ENCODE assay signal across 1 cellular context in the genomic region with DNA sequence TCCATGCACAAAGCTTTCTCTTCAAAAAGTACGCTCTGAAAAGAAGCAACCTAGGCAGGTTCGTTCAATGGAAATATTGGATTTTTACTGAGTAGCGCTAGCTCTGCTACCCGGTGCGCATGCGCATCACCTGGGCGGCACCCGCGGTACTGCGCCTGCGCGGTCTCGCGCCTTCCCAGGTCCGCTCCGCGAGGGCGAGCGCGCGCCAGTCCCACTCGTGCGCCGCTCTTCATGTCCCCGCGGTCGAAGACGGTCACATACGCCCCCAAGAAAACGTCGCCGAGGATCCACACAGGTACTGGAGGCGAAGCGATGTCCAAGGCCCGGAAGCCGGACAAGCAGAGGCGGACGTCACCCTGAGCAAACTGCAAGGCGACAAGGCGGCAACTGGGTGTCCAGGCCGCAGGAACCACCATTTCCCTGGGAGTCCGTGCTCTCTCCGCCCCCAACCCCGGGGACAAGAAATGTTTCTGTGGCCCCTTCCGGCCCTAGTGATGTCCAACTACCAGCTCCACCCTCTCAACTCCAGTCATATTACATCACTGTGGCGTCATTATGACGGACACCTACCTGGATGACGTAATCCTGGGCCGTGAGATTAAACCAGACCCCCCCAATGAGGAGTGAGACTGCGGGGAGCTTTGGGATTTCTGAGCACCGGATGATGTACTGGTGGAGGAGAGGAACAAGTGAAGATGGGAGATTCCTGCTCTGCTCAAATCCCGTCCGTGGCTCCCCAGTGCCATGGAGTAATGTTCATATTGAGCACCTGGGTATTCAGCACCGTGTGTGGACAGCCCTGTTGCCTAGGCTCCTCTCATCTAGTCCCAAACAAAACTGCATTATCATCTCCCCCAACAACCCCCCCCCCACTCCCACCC.
A peak's percentile ranks its signal among the peaks of the same experiment; 100 is the strongest.
TF ChIP-seq lines count a peak whose summit lies in the region.

No MANE protein-coding gene starts in this region.

TF ChIP-seq in K562, 482 proteins besides CTCF, POLR2A, EP300 and RAD21 (continued from another document and continues in another):
- TF ChIP-seq, protein P1, sequence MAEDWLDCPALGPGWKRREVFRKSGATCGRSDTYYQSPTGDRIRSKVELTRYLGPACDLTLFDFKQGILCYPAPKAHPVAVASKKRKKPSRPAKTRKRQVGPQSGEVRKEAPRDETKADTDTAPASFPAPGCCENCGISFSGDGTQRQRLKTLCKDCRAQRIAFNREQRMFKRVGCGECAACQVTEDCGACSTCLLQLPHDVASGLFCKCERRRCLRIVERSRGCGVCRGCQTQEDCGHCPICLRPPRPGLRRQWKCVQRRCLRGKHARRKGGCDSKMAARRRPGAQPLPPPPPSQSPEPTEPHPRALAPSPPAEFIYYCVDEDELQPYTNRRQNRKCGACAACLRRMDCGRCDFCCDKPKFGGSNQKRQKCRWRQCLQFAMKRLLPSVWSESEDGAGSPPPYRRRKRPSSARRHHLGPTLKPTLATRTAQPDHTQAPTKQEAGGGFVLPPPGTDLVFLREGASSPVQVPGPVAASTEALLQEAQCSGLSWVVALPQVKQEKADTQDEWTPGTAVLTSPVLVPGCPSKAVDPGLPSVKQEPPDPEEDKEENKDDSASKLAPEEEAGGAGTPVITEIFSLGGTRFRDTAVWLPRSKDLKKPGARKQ (CRISPR knock-in tag; IDR thresholded peaks at IDR 0.05) = no peak
- TF ChIP-seq NFIX (CRISPR knock-in tag; IDR thresholded peaks at IDR 0.05; ENCODE audit: low read depth) (no peak), CREB3 (tag; conservative IDR thresholded peaks at IDR 0.05; ENCODE audit: low read depth) (0 out of 2 replicates have a peak, but pooled peaks have one; percentile 38), ZNF232 (CRISPR knock-in tag; IDR thresholded peaks at IDR 0.05) (peak; percentile 86), FOXP1 (CRISPR knock-in tag; IDR thresholded peaks at IDR 0.05) (peak; percentile 69; the same call in 1 of the 2 replicates), L3MBTL2 (IDR thresholded peaks at IDR 0.05) (peak; percentile 100), SAFB2 (IDR thresholded peaks at IDR 0.05; ENCODE audit: borderline replicate concordance, low read depth, low read length, severe bottlenecking) (no peak), ZNF146 (CRISPR knock-in tag; IDR thresholded peaks at IDR 0.05; ENCODE audit: unreplicated experiment) (no peak), SIN3B (IDR thresholded peaks at IDR 0.05; ENCODE audit: low read depth) (no peak; the same call in 1 of the 2 replicates), TGIF2 (CRISPR knock-in tag; IDR thresholded peaks at IDR 0.05) (no peak), ZNF57 (CRISPR knock-in tag; IDR thresholded peaks at IDR 0.05) (no peak), NCOA2 (IDR thresholded peaks at IDR 0.05; ENCODE audit: partially characterized antibody in 2 of 2) (no peak), ZNF384 (IDR thresholded peaks at IDR 0.05; ENCODE audit: low read depth, low read length) (no peak), ZSCAN29 (IDR thresholded peaks at IDR 0.05) (no peak), XRCC5 (IDR thresholded peaks at IDR 0.05; ENCODE audit: low read depth, low read length) (no peak), DMBX1 (CRISPR knock-in tag; IDR thresholded peaks at IDR 0.05; ENCODE audit: borderline replicate concordance) (peak; percentile 64), MNT (conservative IDR thresholded peaks at IDR 0.05) (peak in 1 of 2 experiments; percentile 44; a peak in 1 of 4 replicates), ZNF175 (CRISPR knock-in tag; IDR thresholded peaks at IDR 0.05; ENCODE audit: low read depth) (peak; percentile 71; the same call in 1 of the 2 replicates), GTF2B (IDR thresholded peaks at IDR 0.05; ENCODE audit: extremely low read depth, insufficient read length) (no peak), COPS2 (conservative IDR thresholded peaks at IDR 0.05) (no peak), CTBP1 (IDR thresholded peaks at IDR 0.05; ENCODE audit: borderline replicate concordance) (peak; percentile 44), MIER1 (IDR thresholded peaks at IDR 0.05; ENCODE audit: low read depth) (no peak; the same call in none of the 2 replicates), ZNF274 (IDR thresholded peaks at IDR 0.05; ENCODE audit: borderline replicate concordance, low read depth, low read length) (no peak), HDAC1 (IDR thresholded peaks at IDR 0.05) (peak in 1 of 2 experiments; percentile 47; a peak in 1 of 4 replicates), HOMEZ (CRISPR knock-in tag; IDR thresholded peaks at IDR 0.05) (no peak), ARID1B (IDR thresholded peaks at IDR 0.05) (peak; percentile 45)
- TF ChIP-seq, protein P2, sequence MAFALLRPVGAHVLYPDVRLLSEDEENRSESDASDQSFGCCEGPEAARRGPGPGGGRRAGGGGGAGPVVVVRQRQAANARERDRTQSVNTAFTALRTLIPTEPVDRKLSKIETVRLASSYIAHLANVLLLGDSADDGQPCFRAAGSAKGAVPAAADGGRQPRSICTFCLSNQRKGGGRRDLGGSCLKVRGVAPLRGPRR (CRISPR knock-in tag; IDR thresholded peaks at IDR 0.05) = no peak
- TF ChIP-seq, protein P3, sequence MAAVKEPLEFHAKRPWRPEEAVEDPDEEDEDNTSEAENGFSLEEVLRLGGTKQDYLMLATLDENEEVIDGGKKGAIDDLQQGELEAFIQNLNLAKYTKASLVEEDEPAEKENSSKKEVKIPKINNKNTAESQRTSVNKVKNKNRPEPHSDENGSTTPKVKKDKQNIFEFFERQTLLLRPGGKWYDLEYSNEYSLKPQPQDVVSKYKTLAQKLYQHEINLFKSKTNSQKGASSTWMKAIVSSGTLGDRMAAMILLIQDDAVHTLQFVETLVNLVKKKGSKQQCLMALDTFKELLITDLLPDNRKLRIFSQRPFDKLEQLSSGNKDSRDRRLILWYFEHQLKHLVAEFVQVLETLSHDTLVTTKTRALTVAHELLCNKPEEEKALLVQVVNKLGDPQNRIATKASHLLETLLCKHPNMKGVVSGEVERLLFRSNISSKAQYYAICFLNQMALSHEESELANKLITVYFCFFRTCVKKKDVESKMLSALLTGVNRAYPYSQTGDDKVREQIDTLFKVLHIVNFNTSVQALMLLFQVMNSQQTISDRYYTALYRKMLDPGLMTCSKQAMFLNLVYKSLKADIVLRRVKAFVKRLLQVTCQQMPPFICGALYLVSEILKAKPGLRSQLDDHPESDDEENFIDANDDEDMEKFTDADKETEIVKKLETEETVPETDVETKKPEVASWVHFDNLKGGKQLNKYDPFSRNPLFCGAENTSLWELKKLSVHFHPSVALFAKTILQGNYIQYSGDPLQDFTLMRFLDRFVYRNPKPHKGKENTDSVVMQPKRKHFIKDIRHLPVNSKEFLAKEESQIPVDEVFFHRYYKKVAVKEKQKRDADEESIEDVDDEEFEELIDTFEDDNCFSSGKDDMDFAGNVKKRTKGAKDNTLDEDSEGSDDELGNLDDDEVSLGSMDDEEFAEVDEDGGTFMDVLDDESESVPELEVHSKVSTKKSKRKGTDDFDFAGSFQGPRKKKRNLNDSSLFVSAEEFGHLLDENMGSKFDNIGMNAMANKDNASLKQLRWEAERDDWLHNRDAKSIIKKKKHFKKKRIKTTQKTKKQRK (IDR thresholded peaks at IDR 0.05; ENCODE audit: borderline replicate concordance, low read depth, low read length) = no peak
- TF ChIP-seq, protein P4, sequence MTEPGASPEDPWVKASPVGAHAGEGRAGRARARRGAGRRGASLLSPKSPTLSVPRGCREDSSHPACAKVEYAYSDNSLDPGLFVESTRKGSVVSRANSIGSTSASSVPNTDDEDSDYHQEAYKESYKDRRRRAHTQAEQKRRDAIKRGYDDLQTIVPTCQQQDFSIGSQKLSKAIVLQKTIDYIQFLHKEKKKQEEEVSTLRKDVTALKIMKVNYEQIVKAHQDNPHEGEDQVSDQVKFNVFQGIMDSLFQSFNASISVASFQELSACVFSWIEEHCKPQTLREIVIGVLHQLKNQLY (CRISPR knock-in tag; conservative IDR thresholded peaks at IDR 0.05) = 0 out of 4 replicates have a peak, but pooled peaks of 1 of the 2 experiments have one; percentile 5
- TF ChIP-seq, protein P5, sequence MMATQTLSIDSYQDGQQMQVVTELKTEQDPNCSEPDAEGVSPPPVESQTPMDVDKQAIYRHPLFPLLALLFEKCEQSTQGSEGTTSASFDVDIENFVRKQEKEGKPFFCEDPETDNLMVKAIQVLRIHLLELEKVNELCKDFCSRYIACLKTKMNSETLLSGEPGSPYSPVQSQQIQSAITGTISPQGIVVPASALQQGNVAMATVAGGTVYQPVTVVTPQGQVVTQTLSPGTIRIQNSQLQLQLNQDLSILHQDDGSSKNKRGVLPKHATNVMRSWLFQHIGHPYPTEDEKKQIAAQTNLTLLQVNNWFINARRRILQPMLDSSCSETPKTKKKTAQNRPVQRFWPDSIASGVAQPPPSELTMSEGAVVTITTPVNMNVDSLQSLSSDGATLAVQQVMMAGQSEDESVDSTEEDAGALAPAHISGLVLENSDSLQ (IDR thresholded peaks at IDR 0.05) = peak; percentile 93
- TF ChIP-seq, protein P6, sequence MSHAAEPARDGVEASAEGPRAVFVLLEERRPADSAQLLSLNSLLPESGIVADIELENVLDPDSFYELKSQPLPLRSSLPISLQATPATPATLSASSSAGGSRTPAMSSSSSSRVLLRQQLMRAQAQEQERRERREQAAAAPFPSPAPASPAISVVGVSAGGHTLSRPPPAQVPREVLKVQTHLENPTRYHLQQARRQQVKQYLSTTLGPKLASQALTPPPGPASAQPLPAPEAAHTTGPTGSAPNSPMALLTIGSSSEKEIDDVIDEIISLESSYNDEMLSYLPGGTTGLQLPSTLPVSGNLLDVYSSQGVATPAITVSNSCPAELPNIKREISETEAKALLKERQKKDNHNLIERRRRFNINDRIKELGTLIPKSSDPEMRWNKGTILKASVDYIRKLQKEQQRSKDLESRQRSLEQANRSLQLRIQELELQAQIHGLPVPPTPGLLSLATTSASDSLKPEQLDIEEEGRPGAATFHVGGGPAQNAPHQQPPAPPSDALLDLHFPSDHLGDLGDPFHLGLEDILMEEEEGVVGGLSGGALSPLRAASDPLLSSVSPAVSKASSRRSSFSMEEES (CRISPR knock-in tag; IDR thresholded peaks at IDR 0.05) = no peak
- TF ChIP-seq, protein P7, sequence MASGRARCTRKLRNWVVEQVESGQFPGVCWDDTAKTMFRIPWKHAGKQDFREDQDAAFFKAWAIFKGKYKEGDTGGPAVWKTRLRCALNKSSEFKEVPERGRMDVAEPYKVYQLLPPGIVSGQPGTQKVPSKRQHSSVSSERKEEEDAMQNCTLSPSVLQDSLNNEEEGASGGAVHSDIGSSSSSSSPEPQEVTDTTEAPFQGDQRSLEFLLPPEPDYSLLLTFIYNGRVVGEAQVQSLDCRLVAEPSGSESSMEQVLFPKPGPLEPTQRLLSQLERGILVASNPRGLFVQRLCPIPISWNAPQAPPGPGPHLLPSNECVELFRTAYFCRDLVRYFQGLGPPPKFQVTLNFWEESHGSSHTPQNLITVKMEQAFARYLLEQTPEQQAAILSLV (tag; IDR thresholded peaks at IDR 0.05) = peak; percentile 77
- TF ChIP-seq, protein P8, sequence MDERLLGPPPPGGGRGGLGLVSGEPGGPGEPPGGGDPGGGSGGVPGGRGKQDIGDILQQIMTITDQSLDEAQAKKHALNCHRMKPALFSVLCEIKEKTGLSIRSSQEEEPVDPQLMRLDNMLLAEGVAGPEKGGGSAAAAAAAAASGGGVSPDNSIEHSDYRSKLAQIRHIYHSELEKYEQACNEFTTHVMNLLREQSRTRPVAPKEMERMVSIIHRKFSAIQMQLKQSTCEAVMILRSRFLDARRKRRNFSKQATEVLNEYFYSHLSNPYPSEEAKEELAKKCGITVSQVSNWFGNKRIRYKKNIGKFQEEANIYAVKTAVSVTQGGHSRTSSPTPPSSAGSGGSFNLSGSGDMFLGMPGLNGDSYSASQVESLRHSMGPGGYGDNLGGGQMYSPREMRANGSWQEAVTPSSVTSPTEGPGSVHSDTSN (CRISPR knock-in tag; IDR thresholded peaks at IDR 0.05; ENCODE audit: low read depth) = no peak
- TF ChIP-seq, protein P8 (tag; conservative IDR thresholded peaks at IDR 0.05; ENCODE audit: low read depth) = peak; percentile 65
